In genomic region chr12:55703976-55704761, GRCh38 we compare ENCODE assay signal across 14 cellular contexts. TPM values are rescaled to one million over a fixed set of nuclear protein-coding genes. Genes with fewer than 3 reads are reported as not detected.
DNase-seq lines count a peak whose midpoint lies in the region; ATAC-seq and TF ChIP-seq lines count a peak whose summit lies in the region.
"Had no signal": no experiment of that assay in that cellular context is flagged by ENCODE, and none has a peak within 500 bp of the region (broad histone marks: within the 10 kb centered on the region; RNA-seq: fewer than 3 reads in every experiment).

No MANE protein-coding gene starts in this region.

- no peak overlapping the region for H3K4me3 ChIP-seq in SJCRH30
- peak overlapping the region; percentile 19 to 87 (median 72) for H3K4me3 ChIP-seq in heart right ventricle
- H3K4me3 ChIP-seq in skeletal muscle satellite cell (ENCODE audit: low read length): peak overlapping the region; percentile 84
- no peak overlapping the region for H3K4me3 ChIP-seq in OCI-LY7 (ENCODE audit: low read depth, low read length, poor library complexity, severe bottlenecking)
- H3K4me3 ChIP-seq: smooth muscle cell had no signal

- BruUV-seq in OCI-LY7 (replicated peaks; lab: Mats Ljungman, UMichigan): no TSS peak

- H3K9me2 ChIP-seq in OCI-LY7 (ENCODE audit: insufficient read depth, low read length): no peaks in the 10 kb centered on the region

- 38 to 53% methylated on average over 6 of the region's 6 CpGs for WGBS in heart right ventricle, 2 donors

- H3K4me1 ChIP-seq in SJCRH30 (peaks cover 66% of the 10 kb centered on the region), heart right ventricle (peaks cover 2 to 85% (median 52%) of the 10 kb centered on the region in 9 donors), skeletal muscle satellite cell (ENCODE audit: control insufficient read depth, insufficient read depth, low read length) (peaks cover 61% of the 10 kb centered on the region), OCI-LY7 (ENCODE audit: insufficient read depth, low read length, poor library complexity, severe bottlenecking) (peaks cover 19% of the 10 kb centered on the region)

- CTCF ChIA-PET in OCI-LY7 (lab: Charles Lee; ENCODE audit: unreplicated experiment): no interaction called here

- no peak for TF ChIP-seq CTCF in heart right ventricle (IDR thresholded peaks at IDR 0.05)
- TF ChIP-seq CTCF in OCI-LY7 (conservative IDR thresholded peaks at IDR 0.05; ENCODE audit: low read length): no peak

- H3K36me3 ChIP-seq in SJCRH30 (no peaks in the 10 kb centered on the region), heart right ventricle (peaks cover 0 to 33% (median 0%) of the 10 kb centered on the region in 9 donors), skeletal muscle satellite cell (ENCODE audit: insufficient read depth, low read length) (no peaks in the 10 kb centered on the region), OCI-LY7 (ENCODE audit: insufficient read depth, low read length) (no peaks in the 10 kb centered on the region)

- H3K9me3 ChIP-seq in SJCRH30 (replicated peaks) (no peaks in the 10 kb centered on the region), heart right ventricle (no peaks in the 10 kb centered on the region), skeletal muscle satellite cell (replicated peaks; ENCODE audit: low read length) (no peaks in the 10 kb centered on the region), OCI-LY7 (ENCODE audit: low read length) (no peaks in the 10 kb centered on the region)

- ATAC-seq in heart right ventricle (peak in 6 of 8 donors; percentile 1 to 21 (median 6)), HG03521 (IDR thresholded peaks at IDR 0.05; ENCODE audit: unreplicated experiment) (no peak)
- ATAC-seq: esophagus mucosa had no signal

- peak overlapping the region; percentile 92 for H3K4me2 ChIP-seq in skeletal muscle satellite cell (ENCODE audit: low read length)
- H3K4me2 ChIP-seq in OCI-LY7 (ENCODE audit: low read length): no peak overlapping the region
- H3K4me2 ChIP-seq: smooth muscle cell had no signal

- peak; percentile 89 to 94 for DNase-seq in SJCRH30
- DNase-seq in heart right ventricle: peak; percentile 53 to 79
- DNase-seq in HuH-7.5 (ENCODE audit: low spot score): no peak
- DNase-seq in OCI-LY7 (ENCODE audit: low spot score): no peak
- DNase-seq: activated CD4-positive, alpha-beta T cell treated with anti-CD3 and anti-CD28 coated beads for 48 hours; central memory CD4-positive, alpha-beta T cell; EL; KBM-7; naive B cell; NCI-H1930 had no signal

- H3K79me2 ChIP-seq in OCI-LY7 (ENCODE audit: insufficient read depth, low read depth, low read length): no peaks in the 10 kb centered on the region

- H3K27ac ChIP-seq in SJCRH30: peak overlapping the region; percentile 81
- H3K27ac ChIP-seq in heart right ventricle: peak overlapping the region; percentile 62 to 98 (median 89)
- H3K27ac ChIP-seq in OCI-LY7 (ENCODE audit: low read depth, low read length, poor library complexity, severe bottlenecking): no peak overlapping the region

- intact Hi-C loops in heart right ventricle (cut with DNase I): loop anchor here in 1 of 10 donors (2.0 kb wide), 1 partner anchor 23 kb away; a partner anchor contains a TSS
- intact Hi-C loops in OCI-LY7 (cut with micrococcal nuclease; ENCODE audit: unreplicated experiment): no loop called here

- H3K27me3 ChIP-seq in SJCRH30: no peaks in the 10 kb centered on the region; the same call in 1 of the 2 replicates
- peaks cover 0 to 20% (median 0%) of the 10 kb centered on the region in 7 donors for H3K27me3 ChIP-seq in heart right ventricle
- no peaks in the 10 kb centered on the region for H3K27me3 ChIP-seq in skeletal muscle satellite cell (ENCODE audit: control insufficient read depth, insufficient read depth, low read length)

- POLR2A ChIA-PET in OCI-LY7 (lab: Charles Lee): interaction anchor here (0.6 kb wide), 1 partner anchor 1362 kb away, joined by 4 read pairs; no protein-coding TSS in a partner anchor

- no peaks in the 10 kb centered on the region for H4K20me1 ChIP-seq in OCI-LY7 (ENCODE audit: insufficient read depth, low read length)

- no peak overlapping the region for H2AFZ ChIP-seq in OCI-LY7 (ENCODE audit: low read length)

- H3K9ac ChIP-seq in skeletal muscle satellite cell (ENCODE audit: low read depth, low read length): peak overlapping the region; percentile 24

RNA-seq across cellular contexts. Expression of gene ITGA7, which starts 3.5 kb away (rescaled TPM):
- total RNA-seq in SJCRH30 (2014; rRNA removed; shearing (Covaris generic)): 21.8 and 27.1 TPM in 2 replicates
- 100 to 1,000 TPM; 422 to 750 (median 538) TPM for total RNA-seq in heart right ventricle
- 100 to 1,000 TPM; 247 to 481 TPM for polyA plus RNA-seq in heart right ventricle
- 12.4 and 32.1 TPM in 2 replicates for total RNA-seq in skeletal muscle satellite cell (2012; rRNA removed)
- 1.5 and 2.3 TPM in 2 replicates for total RNA-seq in OCI-LY7 (2014; rRNA removed; shearing (Covaris generic))
- 3.3 and 4.0 TPM in 2 replicates for total RNA-seq in OCI-LY7 (2022)

RNA-seq across cellular contexts. Expression of gene BLOC1S1, which starts 11.7 kb away (rescaled TPM):
- 66.7 and 76.2 TPM in 2 replicates for total RNA-seq in SJCRH30 (2014; rRNA removed; shearing (Covaris generic))
- 100 to 1,000 TPM in 5 of 10 donors, 10 to 100 TPM in 5; 68.3 to 136 (median 101) TPM for total RNA-seq in heart right ventricle
- polyA plus RNA-seq in heart right ventricle: 100 to 1,000 TPM; 305 to 515 TPM
- 36.0 and 65.9 TPM in 2 replicates for total RNA-seq in skeletal muscle satellite cell (2012; rRNA removed)
- total RNA-seq in OCI-LY7 (2014; rRNA removed; shearing (Covaris generic)): 139 and 161 TPM in 2 replicates
- 152 and 159 TPM in 2 replicates for total RNA-seq in OCI-LY7 (2022)

RNA-seq across cellular contexts. Expression of gene RDH5, which starts 16.0 kb away (rescaled TPM):
- 2.0 and 2.5 TPM in 2 replicates for total RNA-seq in SJCRH30 (2014; rRNA removed; shearing (Covaris generic))
- total RNA-seq in heart right ventricle: 10 to 100 TPM in 6 of 10 donors, 1 to 10 TPM in 4; 4.9 to 25.9 (median 13.6) TPM
- polyA plus RNA-seq in heart right ventricle: 10 to 100 TPM; 40.1 to 54.5 TPM
- total RNA-seq in skeletal muscle satellite cell (2012; rRNA removed): 51.0 and 63.1 TPM in 2 replicates
- total RNA-seq in OCI-LY7 (2014; rRNA removed; shearing (Covaris generic)): 6.2 and 8.9 TPM in 2 replicates
- 19.6 and 20.1 TPM in 2 replicates for total RNA-seq in OCI-LY7 (2022)
- total RNA-seq: smooth muscle cell had no signal

RNA-seq across cellular contexts. Expression of gene CD63, which starts 24.6 kb away (rescaled TPM):
- total RNA-seq in SJCRH30 (2014; rRNA removed; shearing (Covaris generic)): 598 and 676 TPM in 2 replicates
- total RNA-seq in heart right ventricle (1,000 to 10,000 TPM in 2 of 10 donors, 100 to 1,000 TPM in 8; 565 to 1,547 (median 768) TPM), OCI-LY7 (2022) (112 and 130 TPM in 2 replicates)
- 1,000 to 10,000 TPM; 1,333 to 2,861 TPM for polyA plus RNA-seq in heart right ventricle
- 1,390 and 1,764 TPM in 2 replicates for total RNA-seq in skeletal muscle satellite cell (2012; rRNA removed)
- 102 and 143 TPM in 2 replicates for total RNA-seq in OCI-LY7 (2014; rRNA removed; shearing (Covaris generic))

RNA-seq across cellular contexts. Expression of gene GDF11, which starts 38.8 kb away (rescaled TPM):
- 9.1 and 10.5 TPM in 2 replicates for total RNA-seq in SJCRH30 (2014; rRNA removed; shearing (Covaris generic))
- total RNA-seq in heart right ventricle (10 to 100 TPM in 8 of 10 donors, 1 to 10 TPM in 2; 6.2 to 17.6 (median 12.4) TPM), OCI-LY7 (2022) (18.0 and 19.9 TPM in 2 replicates)
- 1 to 10 TPM; 3.2 to 8.3 TPM for polyA plus RNA-seq in heart right ventricle
- 3.3 and 3.7 TPM in 2 replicates for total RNA-seq in skeletal muscle satellite cell (2012; rRNA removed)
- total RNA-seq in OCI-LY7 (2014; rRNA removed; shearing (Covaris generic)): 4.5 and 5.2 TPM in 2 replicates

Comparison
In these comparisons a context has a peak if more than half of its experiments do, and no peak if none do; other contexts are left out.
1. DNase-seq: peak in SJCRH30 (2 of 2) and heart right ventricle (2 of 2); none in HuH-7.5 (single experiment) and OCI-LY7 (single experiment).
2. H3K4me3 ChIP-seq: peak in heart right ventricle (10 of 10) and skeletal muscle satellite cell (single experiment); none in SJCRH30 (single experiment) and OCI-LY7 (single experiment).
3. RNA of gene ITGA7, which starts 3.5 kb away (total RNA-seq): 422 to 750 TPM in heart right ventricle; 21.8 to 27.1 TPM in SJCRH30 and 1.5 to 4.0 TPM in OCI-LY7; every median in the first group is over 10 times any median in the second.